8 cellular contexts compared by ENCODE assay signal in genomic region chr11:66639066-66639813, GRCh38. TPM values are rescaled to one million over a fixed set of nuclear protein-coding genes. Genes with fewer than 3 reads are reported as not detected.
DNase-seq lines count a peak whose midpoint lies in the region; ATAC-seq, FAIRE-seq and TF ChIP-seq lines count a peak whose summit lies in the region.

No MANE protein-coding gene starts in this region.

- peak overlapping the region; percentile 56 for H4K91ac ChIP-seq in H1 (replicated peaks; ENCODE audit: insufficient read length, low read length)

- CTCF ChIA-PET in AG04450 (lab: Charles Lee) (no interaction called here), H1 (lab: Charles Lee; ENCODE audit: partially characterized antibody) (interaction anchor here (0.7 to 1.9 kb wide), 7 partner anchors 12 to 128 kb away, joined by 3 to 10 read pairs (median 4); partner anchors contain the start of gene CCDC87)

- H3K9ac ChIP-seq in SU-DHL-6 (ENCODE audit: low read length) (peak overlapping the region; percentile 92), H1 (replicated peaks in 1 of 4; ENCODE audit: extremely low read depth in 1 of 4, low read depth in 3 of 4, low read length in 3 of 4) (peak overlapping the region; percentile 95 to 100 (median 99))

- peak overlapping the region; percentile 100 for H2BK5ac ChIP-seq in H1 (ENCODE audit: low read depth, low read length)

- no peak for TF ChIP-seq EP300 in H1 (IDR thresholded peaks at IDR 0.05; ENCODE audit: borderline replicate concordance in 1 of 2, low read depth in 2 of 2, low read length in 2 of 2)

- H3K79me2 ChIP-seq in SU-DHL-6 (ENCODE audit: insufficient read depth, low read length) (peaks cover 83% of the 10 kb centered on the region), H1 (ENCODE audit: control insufficient read depth in 1 of 2, insufficient read depth in 2 of 2, low read length in 2 of 2) (peaks cover 53 to 78% of the 10 kb centered on the region in 2 experiments)

- no peak overlapping the region for H3K14ac ChIP-seq in H1 (ENCODE audit: insufficient read length)

- H4K20me1 ChIP-seq in SU-DHL-6 (ENCODE audit: low read depth, low read length) (peaks cover 44% of the 10 kb centered on the region), H1 (replicated peaks in 1 of 2; ENCODE audit: control insufficient read depth in 1 of 2, insufficient read depth in 2 of 2, low read length in 2 of 2) (peaks cover 31 to 42% of the 10 kb centered on the region in 2 experiments)

- peaks cover 3% of the 10 kb centered on the region; the same call in 1 of the 2 replicates for H3K9me3 ChIP-seq in AG04450 (ENCODE audit: control insufficient read depth, insufficient read depth, low read length)
- no peaks in the 10 kb centered on the region for H3K9me3 ChIP-seq in SU-DHL-6 (ENCODE audit: insufficient read depth, low read length)
- H3K9me3 ChIP-seq in H1 (ENCODE audit: insufficient read depth in 2 of 2, low read depth in 1 of 2, low read length in 1 of 2) = no peaks in the 10 kb centered on the region
- H3K9me3 ChIP-seq in muscle layer of duodenum (ENCODE audit: control insufficient read depth in 1 of 2, low read length in 2 of 2) = no peaks in the 10 kb centered on the region

- DNase-seq in AG04450 (ENCODE audit: low read depth, low spot score) (no peak), GM12892 (ENCODE audit: insufficient read length) (no peak), H1 (ENCODE audit: low read depth in 1 of 2, low spot score in 2 of 2) (no peak), iPS-NIHi11 (ENCODE audit: low spot score) (no peak), COR-L47 (lab: John Stamatoyannopoulos, UW) (no peak)

- H3K18ac ChIP-seq in H1 (ENCODE audit: extremely low read depth, low read length) = peak overlapping the region; percentile 72; the same call in 1 of the 2 replicates

- TF ChIP-seq RAD21 in H1 (IDR thresholded peaks at IDR 0.05 in 1 of 2, conservative IDR thresholded peaks at IDR 0.05 in 1 of 2; ENCODE audit: low read depth in 2 of 2, low read length in 2 of 2) = no peak

- FAIRE-seq in GM12892 (lab: Jason Lieb, UNC) (peak; percentile 91), H1 (lab: Jason Lieb, UNC) (no peak)

- H3K27ac ChIP-seq in AG04450 (ENCODE audit: low read depth, low read length) = peak overlapping the region; percentile 88
- H3K27ac ChIP-seq in SU-DHL-6 (ENCODE audit: low read depth, low read length) = peak overlapping the region; percentile 76
- H3K27ac ChIP-seq in H1 (ENCODE audit: low read depth, low read length) = peak overlapping the region; percentile 99
- H3K27ac ChIP-seq in muscle layer of duodenum (ENCODE audit: low read length) = peak overlapping the region; percentile 96

- H3K79me1 ChIP-seq in H1 (ENCODE audit: low read depth, low read length) = no peaks in the 10 kb centered on the region; the same call in none of the 2 replicates

- POLR2A ChIA-PET in AG04450 (lab: Yijun Ruan, JAX) (interaction anchor here (1.3 to 2.3 kb wide), 6 partner anchors 8 to 93 kb away, joined by 4 to 25 read pairs (median 8); partner anchors contain the start of genes ACTN3, RBM4B and ZDHHC24), H1 (lab: Charles Lee; ENCODE audit: partially characterized antibody) (interaction anchor here (0.7 to 66.2 kb wide), 17 partner anchors 3 to 250 kb away, joined by 3 to 2165 read pairs (median 4); partner anchors contain the start of genes ACTN3, CCDC87, CCS and CTSF)

- H2BK12ac ChIP-seq in H1 (ENCODE audit: low read depth, low read length) = no peak overlapping the region; the same call in 1 of the 2 replicates

- H3K4ac ChIP-seq in H1 (replicated peaks; ENCODE audit: insufficient read length, low read depth, low read length) = peak overlapping the region; percentile 46

- H2AFZ ChIP-seq in SU-DHL-6 (ENCODE audit: low read depth, low read length, severe bottlenecking) (no peak overlapping the region), H1 (ENCODE audit: low read length) (no peak overlapping the region)

- H3K4me3 ChIP-seq in AG04450 (ENCODE audit: low read depth, low read length) (peak overlapping the region; percentile 98), SU-DHL-6 (ENCODE audit: insufficient read depth, low read length, poor library complexity, severe bottlenecking) (peak overlapping the region; percentile 95), H1 (ENCODE audit: extremely low read depth in 1 of 4, insufficient read depth in 2 of 4, low read depth in 3 of 4, low read length in 4 of 4) (peak overlapping the region; percentile 84 to 98 (median 94)), muscle layer of duodenum (ENCODE audit: low read depth in 1 of 2, low read length in 2 of 2) (peak overlapping the region; percentile 93 to 98)

- peak overlapping the region; percentile 95 for H3K4me2 ChIP-seq in SU-DHL-6 (ENCODE audit: low read depth, low read length, poor library complexity, severe bottlenecking)
- H3K4me2 ChIP-seq in H1 (ENCODE audit: insufficient read depth in 1 of 2, low read depth in 2 of 2, low read length in 2 of 2) = peak overlapping the region; percentile 65 to 67

- peak overlapping the region; percentile 14; the same call in 1 of the 2 replicates for H2AK5ac ChIP-seq in H1 (ENCODE audit: low read depth, low read length)

- H3F3A ChIP-seq in SU-DHL-6 (ENCODE audit: insufficient read depth) = peaks cover 32% of the 10 kb centered on the region

- H2BK20ac ChIP-seq in H1 (ENCODE audit: low read length) = no peak overlapping the region

- H4K8ac ChIP-seq in H1 (ENCODE audit: extremely low read depth, insufficient read depth, low read length) = peak overlapping the region; percentile 100; the same call in 1 of the 2 replicates

- no peaks in the 10 kb centered on the region for H3K9me2 ChIP-seq in SU-DHL-6 (replicated peaks; ENCODE audit: insufficient read depth, low read length)

- H2BK15ac ChIP-seq in H1 (ENCODE audit: low read length) = no peak overlapping the region

- no peak overlapping the region for H3K23ac ChIP-seq in H1 (ENCODE audit: insufficient read length)

- peaks cover 0 to 20% (median 15%) of the 10 kb centered on the region in 4 experiments; a peak in 5 of 7 replicates for H3K4me1 ChIP-seq in H1 (replicated peaks in 1 of 4; ENCODE audit: control insufficient read depth in 3 of 4, insufficient read depth in 4 of 4, low read length in 3 of 4)
- peaks cover 34 to 62% of the 10 kb centered on the region in 2 donors for H3K4me1 ChIP-seq in muscle layer of duodenum (ENCODE audit: control insufficient read depth in 1 of 2, insufficient read depth in 2 of 2, low read length in 2 of 2)

- H2BK120ac ChIP-seq in H1 (replicated peaks; ENCODE audit: low read depth, low read length) = peak overlapping the region; percentile 26

- H3K27me3 ChIP-seq in AG04450 (ENCODE audit: control insufficient read depth, insufficient read depth, low read length) = no peaks in the 10 kb centered on the region
- H3K27me3 ChIP-seq in SU-DHL-6 (ENCODE audit: low read length) = no peaks in the 10 kb centered on the region
- no peaks in the 10 kb centered on the region for H3K27me3 ChIP-seq in H1 (replicated peaks in 1 of 4; ENCODE audit: control insufficient read depth in 3 of 4, extremely low read depth in 1 of 4, insufficient read depth in 3 of 4, low read length in 3 of 4)
- H3K27me3 ChIP-seq in muscle layer of duodenum (ENCODE audit: low read depth, low read length) = no peaks in the 10 kb centered on the region

- 22% methylated on average over 27 of the region's 27 CpGs; no CpG with 5 or more reads in 1 of the 2 experiments for WGBS in H1 (ENCODE audit: extremely low coverage in 1 of 2, insufficient coverage in 1 of 2, insufficient read length in 1 of 2, insufficient replicate concordance in 2 of 2, low coverage in 1 of 2, low lambda C conversion rate in 2 of 2, missing lambda C conversion rate in 1 of 2), 2 experiments

- peak overlapping the region; percentile 97 for H4K5ac ChIP-seq in H1 (ENCODE audit: insufficient read length, low read depth, low read length)

- no peak for ATAC-seq in GM19023 (IDR thresholded peaks at IDR 0.05; ENCODE audit: unreplicated experiment)

- H3K23me2 ChIP-seq in H1 (ENCODE audit: low read depth, low read length) = peaks cover 10% of the 10 kb centered on the region

- peaks cover 46% of the 10 kb centered on the region for H3K36me3 ChIP-seq in SU-DHL-6 (ENCODE audit: low read length)
- peaks cover 25 to 56% (median 39%) of the 10 kb centered on the region in 4 experiments for H3K36me3 ChIP-seq in H1 (ENCODE audit: control insufficient read depth in 2 of 4, insufficient read depth in 4 of 4, low read length in 3 of 4)
- peaks cover 23 to 32% of the 10 kb centered on the region in 2 donors for H3K36me3 ChIP-seq in muscle layer of duodenum (ENCODE audit: control insufficient read depth in 1 of 2, insufficient read depth in 2 of 2, low read length in 2 of 2)

- peak overlapping the region; percentile 97 for H3K56ac ChIP-seq in H1 (replicated peaks; ENCODE audit: insufficient read length, low read depth, low read length)

- TF ChIP-seq POLR2A in GM12892 (IDR thresholded peaks at IDR 0.05; ENCODE audit: low read depth, low read length) (no peak; the same call in 1 of the 2 replicates), H1 (IDR thresholded peaks at IDR 0.05; ENCODE audit: control extremely low read depth in 1 of 2, low read depth in 2 of 2, low read length in 2 of 2) (no peak)

- no peak for TF ChIP-seq CTCF in AG04450 (IDR thresholded peaks at IDR 0.05; ENCODE audit: low read depth, low read length)
- TF ChIP-seq CTCF in SU-DHL-6 (IDR thresholded peaks at IDR 0.05; ENCODE audit: insufficient read depth, low read length, poor library complexity, severe bottlenecking) = no peak
- TF ChIP-seq CTCF in H1 (IDR thresholded peaks at IDR 0.05; ENCODE audit: control extremely low read depth in 1 of 3, insufficient read depth in 1 of 3, low read depth in 1 of 3, low read length in 3 of 3) = no peak

RNA-seq across cellular contexts. Expression of gene RBM4, which starts 0.7 kb away (rescaled TPM):
- 234 and 272 TPM in 2 replicates for polyA plus RNA-seq in AG04450 (2011; rRNA removed)
- polyA minus RNA-seq in AG04450 (2011; rRNA and poly(A)+ RNA removed) = 167 and 183 TPM in 2 replicates
- 121 TPM for polyA plus RNA-seq in GM12892 (2012; ENCODE audit: missing spikeins)
- total RNA-seq in H1 (2021; fragmentation: NEBNext Ultra II Directional; extraction: Animal tissue kit (Norgen Biotek cat#: 25700)) = 192 and 201 TPM in 2 replicates
- 276 and 330 TPM in 2 replicates for polyA plus RNA-seq in H1 (2011; rRNA removed)
- polyA plus RNA-seq in H1 (2011; cell fraction: cytosol; rRNA removed) = 251 TPM
- 120 TPM for polyA plus RNA-seq in H1 (2011; cell fraction: nucleus; rRNA removed)
- polyA plus RNA-seq in H1 (2012, experiment 1 of 2) = 211 to 279 TPM (median 233 TPM) in 4 replicates
- 264 TPM for polyA plus RNA-seq in H1 (2012, experiment 2 of 2)
- 129 TPM for polyA plus RNA-seq in H1 (2013, experiment 1 of 2)
- 128 TPM for polyA plus RNA-seq in H1 (2013, experiment 2 of 2)
- 233 and 261 TPM in 2 replicates for polyA minus RNA-seq in H1 (2011; rRNA and poly(A)+ RNA removed)
- polyA minus RNA-seq in H1 (2011; cell fraction: cytosol; rRNA and poly(A)+ RNA removed) = 68.5 TPM
- 155 TPM for polyA minus RNA-seq in H1 (2011; cell fraction: nucleus; rRNA and poly(A)+ RNA removed)

RNA-seq across cellular contexts. Expression of gene RBM14, which starts 22.8 kb away (rescaled TPM):
- polyA plus RNA-seq in AG04450 (2011; rRNA removed) (21.4 and 25.0 TPM in 2 replicates), H1 (2011; rRNA removed) (67.2 and 81.1 TPM in 2 replicates)
- 20.6 and 22.4 TPM in 2 replicates for polyA minus RNA-seq in AG04450 (2011; rRNA and poly(A)+ RNA removed)
- polyA plus RNA-seq in GM12892 (2012; ENCODE audit: missing spikeins) = 52.5 TPM
- total RNA-seq in H1 (2021; fragmentation: NEBNext Ultra II Directional; extraction: Animal tissue kit (Norgen Biotek cat#: 25700)) = 142 and 145 TPM in 2 replicates
- 36.2 TPM for polyA plus RNA-seq in H1 (2011; cell fraction: cytosol; rRNA removed)
- 89.4 TPM for polyA plus RNA-seq in H1 (2011; cell fraction: nucleus; rRNA removed)
- 48.9 to 106 TPM (median 75.9 TPM) in 4 replicates for polyA plus RNA-seq in H1 (2012, experiment 1 of 2)
- polyA plus RNA-seq in H1 (2012, experiment 2 of 2) = 58.7 TPM
- polyA plus RNA-seq in H1 (2013, experiment 1 of 2) = 83.3 TPM
- polyA plus RNA-seq in H1 (2013, experiment 2 of 2) = 76.5 TPM
- polyA minus RNA-seq in H1 (2011; rRNA and poly(A)+ RNA removed) = 36.4 and 42.4 TPM in 2 replicates
- polyA minus RNA-seq in H1 (2011; cell fraction: cytosol; rRNA and poly(A)+ RNA removed) = 61.9 TPM
- polyA minus RNA-seq in H1 (2011; cell fraction: nucleus; rRNA and poly(A)+ RNA removed) = 85.1 TPM

RNA-seq across cellular contexts. Expression of gene RBM4B, which starts 38.4 kb away (rescaled TPM):
- 37.4 and 43.8 TPM in 2 replicates for polyA plus RNA-seq in AG04450 (2011; rRNA removed)
- 28.9 and 32.4 TPM in 2 replicates for polyA minus RNA-seq in AG04450 (2011; rRNA and poly(A)+ RNA removed)
- 16.9 TPM for polyA plus RNA-seq in GM12892 (2012; ENCODE audit: missing spikeins)
- 27.5 and 30.6 TPM in 2 replicates for total RNA-seq in H1 (2021; fragmentation: NEBNext Ultra II Directional; extraction: Animal tissue kit (Norgen Biotek cat#: 25700))
- polyA plus RNA-seq in H1 (2011; rRNA removed) = 19.2 and 30.5 TPM in 2 replicates
- 32.9 TPM for polyA plus RNA-seq in H1 (2011; cell fraction: cytosol; rRNA removed)
- 37.4 TPM for polyA plus RNA-seq in H1 (2011; cell fraction: nucleus; rRNA removed)
- 25.2 to 37.5 TPM (median 29.7 TPM) in 4 replicates for polyA plus RNA-seq in H1 (2012, experiment 1 of 2)
- polyA plus RNA-seq in H1 (2012, experiment 2 of 2) = 7.2 TPM
- 25.9 TPM for polyA plus RNA-seq in H1 (2013, experiment 1 of 2)
- 24.2 TPM for polyA plus RNA-seq in H1 (2013, experiment 2 of 2)
- 25.2 and 29.1 TPM in 2 replicates for polyA minus RNA-seq in H1 (2011; rRNA and poly(A)+ RNA removed)
- 11.6 TPM for polyA minus RNA-seq in H1 (2011; cell fraction: cytosol; rRNA and poly(A)+ RNA removed)
- 24.8 TPM for polyA minus RNA-seq in H1 (2011; cell fraction: nucleus; rRNA and poly(A)+ RNA removed)

RNA-seq across cellular contexts. Expression of gene CCS, which starts 46.3 kb away (rescaled TPM):
- 26.7 and 30.3 TPM in 2 replicates for polyA plus RNA-seq in AG04450 (2011; rRNA removed)
- 31.1 and 35.4 TPM in 2 replicates for polyA minus RNA-seq in AG04450 (2011; rRNA and poly(A)+ RNA removed)
- polyA plus RNA-seq in GM12892 (2012; ENCODE audit: missing spikeins) = 32.9 TPM
- total RNA-seq in H1 (2021; fragmentation: NEBNext Ultra II Directional; extraction: Animal tissue kit (Norgen Biotek cat#: 25700)) = 35.2 and 37.1 TPM in 2 replicates
- polyA plus RNA-seq in H1 (2011; rRNA removed) = 37.7 and 57.7 TPM in 2 replicates
- 62.4 TPM for polyA plus RNA-seq in H1 (2011; cell fraction: cytosol; rRNA removed)
- 104 TPM for polyA plus RNA-seq in H1 (2011; cell fraction: nucleus; rRNA removed)
- 55.1 to 70.7 TPM (median 62.8 TPM) in 4 replicates for polyA plus RNA-seq in H1 (2012, experiment 1 of 2)
- polyA plus RNA-seq in H1 (2012, experiment 2 of 2) = 30.4 TPM
- 32.0 TPM for polyA plus RNA-seq in H1 (2013, experiment 1 of 2)
- 33.7 TPM for polyA plus RNA-seq in H1 (2013, experiment 2 of 2)
- polyA minus RNA-seq in H1 (2011; rRNA and poly(A)+ RNA removed) = 21.6 and 22.1 TPM in 2 replicates
- polyA minus RNA-seq in H1 (2011; cell fraction: cytosol; rRNA and poly(A)+ RNA removed) = 32.1 TPM
- 30.1 TPM for polyA minus RNA-seq in H1 (2011; cell fraction: nucleus; rRNA and poly(A)+ RNA removed)

RNA-seq across cellular contexts. Expression of gene CCDC87, which starts 46.4 kb away (rescaled TPM):
- polyA plus RNA-seq in AG04450 (2011; rRNA removed) = 0.11 and 0.19 TPM in 2 replicates
- polyA minus RNA-seq in AG04450 (2011; rRNA and poly(A)+ RNA removed) = 0.23 TPM in 1 of 2 replicates, not detected in the other
- not detected for polyA plus RNA-seq in GM12892 (2012; ENCODE audit: missing spikeins)
- 0.99 and 1.1 TPM in 2 replicates for total RNA-seq in H1 (2021; fragmentation: NEBNext Ultra II Directional; extraction: Animal tissue kit (Norgen Biotek cat#: 25700))
- polyA plus RNA-seq in H1 (2011; rRNA removed) = 0.32 and 0.63 TPM in 2 replicates
- polyA plus RNA-seq in H1 (2011; cell fraction: cytosol; rRNA removed) = 0.25 TPM
- 0.68 TPM for polyA plus RNA-seq in H1 (2011; cell fraction: nucleus; rRNA removed)
- polyA plus RNA-seq in H1 (2012, experiment 1 of 2) = 0.43 to 0.65 TPM (median 0.54 TPM) in 4 replicates
- 0.92 TPM for polyA plus RNA-seq in H1 (2012, experiment 2 of 2)
- polyA plus RNA-seq in H1 (2013, experiment 1 of 2) = 0.36 TPM
- polyA plus RNA-seq in H1 (2013, experiment 2 of 2) = 0.33 TPM
- 0.80 and 1.3 TPM in 2 replicates for polyA minus RNA-seq in H1 (2011; rRNA and poly(A)+ RNA removed)
- polyA minus RNA-seq in H1 (2011; cell fraction: cytosol; rRNA and poly(A)+ RNA removed) = 0.51 TPM
- 2.3 TPM for polyA minus RNA-seq in H1 (2011; cell fraction: nucleus; rRNA and poly(A)+ RNA removed)
